ENCODE assay signal across 21 cellular contexts in genomic region chr9:136454026-136454796, GRCh38.
"Had no signal": no experiment of that assay in that cellular context is flagged by ENCODE, and none has a peak within 500 bp of the region (broad histone marks: within the 10 kb centered on the region; RNA-seq: fewer than 3 reads in every experiment).

No MANE protein-coding gene starts in this region.

- H3K4me1 Mint-ChIP-seq: brain, immature natural killer cell had no signal

- H3K27me3 Mint-ChIP-seq: brain had no signal

- H3K4me3 Mint-ChIP-seq: brain, immature natural killer cell had no signal

- H3K4me1 ChIP-seq: esophagus muscularis mucosa, upper lobe of left lung had no signal

- FAIRE-seq: frontal cortex, TTC549 had no signal

- H3K27ac ChIP-seq: esophagus muscularis mucosa, hepatocyte, upper lobe of left lung, WERI-Rb-1 had no signal

- ATAC-seq: mucosa of descending colon had no signal

- H2AFZ ChIP-seq: hepatocyte had no signal

- H3K9me3 ChIP-seq: esophagus muscularis mucosa, mucosa of descending colon, upper lobe of left lung had no signal

- DNase-seq: activated CD4-positive, alpha-beta T cell treated with anti-CD3 and anti-CD28 coated beads for 1 hour; activated CD4-positive, alpha-beta T cell treated with anti-CD3 and anti-CD28 coated beads, Interleukin-2, amount 50 U/mL, for 1 hour; activated gamma-delta T cell treated with Interleukin-2 at 50 U/mL for 16 hours; activated T-cell treated with anti-CD3 and anti-CD28 coated beads, Interleukin-2, amount 50 U/mL, for 1 hour; anterior cingulate cortex; effector memory CD4-positive, alpha-beta T cell; glutamatergic neuron; immature natural killer cell; mesenchymal stem cell; mucosa of descending colon; stimulated activated CD4-positive, alpha-beta T cell treated with anti-CD3 and anti-CD28 coated beads, Interleukin-2, amount 100 ng/mL, for 48 hours; stimulated activated CD8-positive, alpha-beta memory T cell treated with anti-CD3 and anti-CD28 coated beads, Interleukin-4, amount 100 ng/mL, for 48 hours; stimulated activated naive CD4-positive, alpha-beta T cell; T-helper 1 cell; WERI-Rb-1 had no signal

- H3K79me2 ChIP-seq: hepatocyte had no signal

- H3K9me3 Mint-ChIP-seq: brain had no signal

- H3K27me3 ChIP-seq: esophagus muscularis mucosa, hepatocyte, upper lobe of left lung had no signal

- H3K27ac Mint-ChIP-seq: immature natural killer cell had no signal

- H3K4me2 ChIP-seq: hepatocyte had no signal

- H3K4me3 ChIP-seq: esophagus muscularis mucosa, hepatocyte, mucosa of descending colon, upper lobe of left lung had no signal
